In genomic region chr2:219641390-219642063, GRCh38 we compare ENCODE assay signal across 18 cellular contexts. TPM values are rescaled to one million over a fixed set of nuclear protein-coding genes. Genes with fewer than 3 reads are reported as not detected.
A peak's percentile ranks its signal among the peaks of the same experiment; 100 is the strongest.
DNase-seq lines count a peak whose midpoint lies in the region; ATAC-seq, FAIRE-seq and TF ChIP-seq lines count a peak whose summit lies in the region.
"Had no signal": no experiment of that assay in that cellular context is flagged by ENCODE, and none has a peak within 500 bp of the region (broad histone marks: within the 10 kb centered on the region; RNA-seq: fewer than 3 reads in every experiment).

No MANE protein-coding gene starts in this region.

- no peaks in the 10 kb centered on the region for H3K9me2 ChIP-seq in MM.1S (replicated peaks; ENCODE audit: insufficient read depth, low read length)

- TF ChIP-seq EP300 in sigmoid colon (IDR thresholded peaks at IDR 0.05), result no peak

- H3K9me3 Mint-ChIP-seq in H9, result no peaks in the 10 kb centered on the region; a peak in 1 of 5 replicates
- H3K9me3 Mint-ChIP-seq in activated CD4-positive, alpha-beta memory T cell treated with anti-CD3 and anti-CD28 coated beads for 36 hours, result no peaks in the 10 kb centered on the region
- H3K9me3 Mint-ChIP-seq: activated B cell treated with CpG ODN at 0.5 μM for 24 hours; central memory CD8-positive, alpha-beta T cell had no signal

- TF ChIP-seq CTCF in H9 (conservative IDR thresholded peaks at IDR 0.05) (no peak), coronary artery (IDR thresholded peaks at IDR 0.05) (no peak), sigmoid colon (IDR thresholded peaks at IDR 0.05) (no peak), MM.1S (IDR thresholded peaks at IDR 0.05; ENCODE audit: low read length) (no peak)

- no peak overlapping the region for H4K91ac ChIP-seq in H9 (ENCODE audit: insufficient read length, low read depth, low read length)

- peaks cover 0 to 17% (median 2%) of the 10 kb centered on the region in 3 experiments; a peak in 3 of 7 replicates for H3K36me3 Mint-ChIP-seq in H9 (ENCODE audit: insufficient read depth in 1 of 3, low read depth in 3 of 3)
- H3K36me3 Mint-ChIP-seq in activated CD4-positive, alpha-beta memory T cell treated with anti-CD3 and anti-CD28 coated beads for 36 hours, result no peaks in the 10 kb centered on the region
- H3K36me3 Mint-ChIP-seq: CD14-positive monocyte had no signal

- H2BK5ac ChIP-seq in H9 (ENCODE audit: insufficient read length, low read length), result no peak overlapping the region

- H3F3A ChIP-seq in MM.1S (ENCODE audit: insufficient read depth, low read length), result no peaks in the 10 kb centered on the region

- intact Hi-C loops in sigmoid colon (cut with DNase I), result loop anchor here (1.0 to 2.0 kb wide), 3 partner anchors 44 to 101 kb away; partner anchors contain the start of genes OBSL1 and STK11IP
- intact Hi-C loops in activated CD4-positive, alpha-beta memory T cell treated with anti-CD3 and anti-CD28 coated beads for 36 hours (cut with micrococcal nuclease), result loop anchor here (1.0 to 5.0 kb wide), 3 partner anchors 43 to 100 kb away; no protein-coding TSS in a partner anchor

- no peak for ATAC-seq in GM21390 (IDR thresholded peaks at IDR 0.05; ENCODE audit: unreplicated experiment)

- H2AFZ ChIP-seq in H9 (ENCODE audit: low read length) (no peak overlapping the region), MM.1S (ENCODE audit: low read length) (no peak overlapping the region)

- no peak overlapping the region for H3K18ac ChIP-seq in H9 (ENCODE audit: insufficient read length, low read depth, low read length)

- H3K27me3 Mint-ChIP-seq in H9 (ENCODE audit: low read depth), result peaks cover 11% of the 10 kb centered on the region
- peaks cover 11% of the 10 kb centered on the region for H3K27me3 Mint-ChIP-seq in activated CD4-positive, alpha-beta memory T cell treated with anti-CD3 and anti-CD28 coated beads for 36 hours

- H3K4me2 ChIP-seq in H9 (ENCODE audit: insufficient read depth, insufficient read length, low read length), result no peak overlapping the region
- H3K4me2 ChIP-seq in MM.1S (ENCODE audit: low read depth, low read length), result no peak overlapping the region

- no peak overlapping the region for H3T11ph ChIP-seq in H9 (ENCODE audit: low read length)

- no peak overlapping the region for H2BK15ac ChIP-seq in H9 (ENCODE audit: low read depth, low read length)

- no peak overlapping the region for H3K14ac ChIP-seq in H9 (ENCODE audit: insufficient read depth, low read length)

- H2AK5ac ChIP-seq in H9 (ENCODE audit: insufficient read length, low read length), result no peak overlapping the region

- CTCF ChIA-PET in activated CD4-positive, alpha-beta memory T cell treated with anti-CD3 and anti-CD28 coated beads for 36 hours (lab: Charles Lee), result interaction anchor here (0.6 to 5.1 kb wide), 6 partner anchors 11 to 101 kb away, joined by 3 to 47 read pairs (median 3); no protein-coding TSS in a partner anchor

- H3K9me3 ChIP-seq in H9 (ENCODE audit: control insufficient read depth, low read depth, low read length) (no peaks in the 10 kb centered on the region), sigmoid colon (no peaks in the 10 kb centered on the region), MM.1S (replicated peaks; ENCODE audit: insufficient read depth, low read length) (no peaks in the 10 kb centered on the region)
- H3K9me3 ChIP-seq: MG63, spleen, thoracic aorta had no signal

- no peak overlapping the region for H2BK120ac ChIP-seq in H9 (ENCODE audit: low read depth, low read length, poor library complexity, severe bottlenecking)

- POLR2A ChIA-PET in activated CD4-positive, alpha-beta memory T cell treated with anti-CD3 and anti-CD28 coated beads for 36 hours (lab: Charles Lee), result no interaction called here

- no peak for FAIRE-seq in GM12891 (lab: Jason Lieb, UNC)

- no peak overlapping the region for H3K4ac ChIP-seq in H9 (ENCODE audit: low read depth, low read length)

- H3K27ac Mint-ChIP-seq in H9, result no peak overlapping the region
- no peak overlapping the region for H3K27ac Mint-ChIP-seq in activated CD4-positive, alpha-beta memory T cell treated with anti-CD3 and anti-CD28 coated beads for 36 hours

- H3K4me3 ChIP-seq in coronary artery (no peak overlapping the region), sigmoid colon (no peak overlapping the region), MM.1S (ENCODE audit: low read length) (no peak overlapping the region)
- H3K4me3 ChIP-seq: MG63, spleen, thoracic aorta had no signal

- H3K79me2 ChIP-seq in H9 (ENCODE audit: insufficient read depth, low read length) (no peaks in the 10 kb centered on the region), MM.1S (ENCODE audit: low read length) (no peaks in the 10 kb centered on the region)

- H2BK20ac ChIP-seq in H9 (ENCODE audit: low read depth, low read length, poor library complexity, severe bottlenecking), result no peak overlapping the region

- no peaks in the 10 kb centered on the region for H3K79me1 ChIP-seq in H9 (ENCODE audit: insufficient read depth, low read depth, low read length, poor library complexity, severe bottlenecking)

- peak; percentile 21 for DNase-seq in H9
- no peak for DNase-seq in coronary artery (ENCODE audit: low spot score)
- peak; percentile 9 for DNase-seq in iPS-NIHi7 (ENCODE audit: extremely low spot score)
- peak; percentile 47 for DNase-seq in sigmoid colon
- DNase-seq in GM12891 (ENCODE audit: insufficient read length, low spot score), result no peak
- DNase-seq in MM.1S, result no peak
- no peak for DNase-seq in activated CD4-positive, alpha-beta memory T cell treated with anti-CD3 and anti-CD28 coated beads for 36 hours
- DNase-seq: activated CD4-positive, alpha-beta T cell treated with anti-CD3 and anti-CD28 coated beads, Interleukin-2, amount 50 U/mL, for 4 hours; activated gamma-delta T cell treated with Interleukin-2 at 50 U/mL for 16 hours; MG63; spleen; stimulated activated CD4-positive, alpha-beta T cell treated with anti-CD3 and anti-CD28 coated beads, Interleukin-4, amount 100 ng/mL, for 1 hour had no signal

- H3K27me3 ChIP-seq in H9 (ENCODE audit: insufficient read depth, low read length) (no peaks in the 10 kb centered on the region), sigmoid colon (no peaks in the 10 kb centered on the region), MM.1S (replicated peaks; ENCODE audit: insufficient read depth, low read length) (peaks cover 48% of the 10 kb centered on the region)
- H3K27me3 ChIP-seq: MG63 had no signal

- no peak overlapping the region for H2BK12ac ChIP-seq in H9 (ENCODE audit: insufficient read length, low read depth, low read length)

- H4K8ac ChIP-seq in H9 (replicated peaks; ENCODE audit: insufficient read length, low read depth, low read length), result no peak overlapping the region

- WGBS in H9 (ENCODE audit: extremely low coverage, insufficient read length, low lambda C conversion rate), result no CpG with 5 or more reads among the region's 7 CpGs
- 73 to 83% methylated on average over 7 of the region's 7 CpGs for WGBS in sigmoid colon, 2 donors

- H3K9ac ChIP-seq in H9 (ENCODE audit: extremely low read depth, insufficient read length, low read length) (no peak overlapping the region), MM.1S (ENCODE audit: low read length) (no peak overlapping the region)

- H4K5ac ChIP-seq in H9 (ENCODE audit: insufficient read length, low read depth, low read length), result no peak overlapping the region

- H3K23me2 ChIP-seq in H9 (ENCODE audit: insufficient read length, low read depth, low read length, poor library complexity, severe bottlenecking), result peaks cover 3% of the 10 kb centered on the region

- H3K4me3 Mint-ChIP-seq in H9, result no peak overlapping the region
- H3K4me3 Mint-ChIP-seq in activated CD4-positive, alpha-beta memory T cell treated with anti-CD3 and anti-CD28 coated beads for 36 hours, result no peak overlapping the region
- H3K4me3 Mint-ChIP-seq: activated B cell treated with CpG ODN at 0.5 μM for 24 hours; CD14-positive monocyte; central memory CD8-positive, alpha-beta T cell had no signal

- H3K56ac ChIP-seq in H9 (ENCODE audit: insufficient read length, low read depth, low read length), result no peak overlapping the region

- H3K36me3 ChIP-seq in sigmoid colon (no peaks in the 10 kb centered on the region), MM.1S (replicated peaks; ENCODE audit: insufficient read depth, low read length) (no peaks in the 10 kb centered on the region)
- H3K36me3 ChIP-seq: MG63, spleen, thoracic aorta had no signal

- H3K4me1 Mint-ChIP-seq in H9, result peaks cover 23 to 32% of the 10 kb centered on the region in 2 experiments
- peaks cover 7% of the 10 kb centered on the region for H3K4me1 Mint-ChIP-seq in activated CD4-positive, alpha-beta memory T cell treated with anti-CD3 and anti-CD28 coated beads for 36 hours (ENCODE audit: low read depth)

- peaks cover 2% of the 10 kb centered on the region; the same call in 1 of the 2 replicates for H3K4me1 ChIP-seq in H9 (ENCODE audit: insufficient read depth, low read length)
- H3K4me1 ChIP-seq in sigmoid colon, result peaks cover 0 to 25% (median 17%) of the 10 kb centered on the region in 4 donors
- no peaks in the 10 kb centered on the region; the same call in 1 of the 2 replicates for H3K4me1 ChIP-seq in MM.1S (ENCODE audit: low read length)

- H3K27ac ChIP-seq in H9 (ENCODE audit: insufficient read length, low read depth, low read length), result no peak overlapping the region
- peak overlapping the region; percentile 39 to 42 for H3K27ac ChIP-seq in coronary artery
- peak overlapping the region in 1 of 4 donors; percentile 30 for H3K27ac ChIP-seq in sigmoid colon
- H3K27ac ChIP-seq in MM.1S (ENCODE audit: low read length), result no peak overlapping the region
- H3K27ac ChIP-seq: epithelial cell of prostate, spleen, thoracic aorta had no signal

- H4K20me1 ChIP-seq in H9 (ENCODE audit: control insufficient read depth, insufficient read depth, insufficient read length) (no peaks in the 10 kb centered on the region), MM.1S (ENCODE audit: insufficient read depth, low read length) (no peaks in the 10 kb centered on the region)

- H3K23ac ChIP-seq in H9 (ENCODE audit: insufficient read length, low read depth, low read length), result no peak overlapping the region

- TF ChIP-seq POLR2A in sigmoid colon (IDR thresholded peaks at IDR 0.05), result no peak
- TF ChIP-seq POLR2A in GM12891 (IDR thresholded peaks at IDR 0.05; ENCODE audit: low read depth, low read length), result no peak

TF ChIP-seq in GM12891, 5 proteins besides CTCF, POLR2A, EP300 and RAD21 (continues in another document):
- TF ChIP-seq POU2F2 (IDR thresholded peaks at IDR 0.05; ENCODE audit: low read depth, low read length) (no peak), POLR2AphosphoS5 (IDR thresholded peaks at IDR 0.05; ENCODE audit: low read depth, low read length) (no peak), SPI1 (IDR thresholded peaks at IDR 0.05; ENCODE audit: low read depth, low read length) (no peak)

RNA-seq across cellular contexts. Expression of gene SLC4A3, which starts 14.1 kb away (rescaled TPM):
- total RNA-seq in H9 (2021) (10.7 and 11.1 TPM in 2 replicates), sigmoid colon (1 to 10 TPM in 3 of 4 donors, under 1 TPM in 1; 0.99 to 5.0 (median 1.1) TPM)
- polyA plus RNA-seq in sigmoid colon, result 1 to 10 TPM in 1 of 3 donors, under 1 TPM in 2; under 0.01 to 1.0 (median 0.46) TPM
- not detected for polyA plus RNA-seq in GM12891 (2012; ENCODE audit: low read depth, missing spikeins)
- total RNA-seq in activated CD4-positive, alpha-beta memory T cell treated with anti-CD3 and anti-CD28 coated beads for 36 hours, result not detected
- total RNA-seq: activated B cell treated with CpG ODN at 0.5 μM for 24 hours had no signal
- polyA plus RNA-seq: CD14-positive monocyte had no signal

RNA-seq across cellular contexts. Expression of gene STK11IP, which starts 43.9 kb away (rescaled TPM):
- total RNA-seq in H9 (2021) (28.1 and 31.1 TPM in 2 replicates), sigmoid colon (10 to 100 TPM in 2 of 4 donors, 1 to 10 TPM in 2; 8.4 to 13.0 (median 10.1) TPM)
- 10 to 100 TPM in 2 of 3 donors, 1 to 10 TPM in 1; 6.9 to 36.7 (median 10.8) TPM for polyA plus RNA-seq in sigmoid colon
- polyA plus RNA-seq in GM12891 (2012; ENCODE audit: low read depth, missing spikeins), result 15.1 TPM
- 10 to 100 TPM; 28.7 to 28.9 TPM for total RNA-seq in activated CD4-positive, alpha-beta memory T cell treated with anti-CD3 and anti-CD28 coated beads for 36 hours

Comparison
In these comparisons a context has a peak if more than half of its experiments do, and no peak if none do; other contexts are left out.
1. DNase-seq: peak in H9 (single experiment), iPS-NIHi7 (single experiment) and sigmoid colon (single experiment); none in coronary artery (single experiment), GM12891 (single experiment), MM.1S (single experiment) and activated CD4-positive, alpha-beta memory T cell treated with anti-CD3 and anti-CD28 coated beads for 36 hours (single experiment).
2. H3K27ac ChIP-seq: peak in coronary artery (2 of 2); none in H9 (single experiment) and MM.1S (single experiment).